In the genomic region with DNA sequence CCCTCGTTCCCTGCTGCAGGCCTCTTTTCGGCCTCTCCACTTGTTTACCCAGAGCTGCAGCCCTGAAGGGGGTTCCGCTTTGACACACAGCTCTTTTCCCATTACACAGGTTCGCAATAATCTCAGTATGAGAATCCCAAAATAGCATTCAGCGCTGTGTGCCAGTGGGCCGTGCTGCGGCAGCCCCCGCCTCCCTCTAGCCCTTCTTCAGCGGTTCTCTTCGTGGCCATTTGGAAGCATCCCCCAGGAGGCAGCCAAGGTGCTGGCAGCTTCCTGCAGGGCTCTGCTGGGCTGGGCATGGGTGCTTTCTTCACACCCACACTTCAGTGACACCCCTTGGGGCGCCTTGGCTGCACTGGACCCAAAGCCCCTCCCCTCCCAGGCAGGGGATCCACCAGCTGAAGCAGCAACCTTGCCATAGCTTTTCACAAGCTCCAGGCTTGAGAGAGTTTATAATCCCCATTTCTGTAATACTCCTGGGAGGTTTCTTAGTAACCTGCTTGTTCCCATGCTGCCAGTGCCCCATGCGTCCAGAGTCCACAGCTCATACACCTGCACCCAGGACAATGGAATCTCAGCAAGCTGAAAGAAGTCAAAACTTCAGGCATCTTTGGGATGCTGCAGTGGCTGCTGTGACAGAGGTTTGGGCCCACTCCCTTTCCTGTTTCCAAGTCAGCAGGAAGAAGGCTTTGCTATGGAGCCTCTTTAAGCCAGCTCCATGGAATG, we compare ENCODE assay signal across 23 cellular contexts. TPM values are rescaled to one million over a fixed set of nuclear protein-coding genes. Genes with fewer than 3 reads are reported as not detected.
DNase-seq lines count a peak whose midpoint lies in the region; ATAC-seq and TF ChIP-seq lines count a peak whose summit lies in the region.
"Had no signal": no experiment of that assay in that cellular context is flagged by ENCODE, and none has a peak within 500 bp of the region (broad histone marks: within the 10 kb centered on the region; RNA-seq: fewer than 3 reads in every experiment).

No MANE protein-coding gene starts in this region.

- H2AFZ ChIP-seq in neuronal stem cell (ENCODE audit: low read length) = peak overlapping the region; percentile 22

- no peak overlapping the region for H2AK5ac ChIP-seq in neuronal stem cell (ENCODE audit: low read depth, low read length)

- peak overlapping the region; percentile 4 for H3K18ac ChIP-seq in neuronal stem cell (ENCODE audit: low read length)

- H2BK5ac ChIP-seq in neuronal stem cell (ENCODE audit: low read length) = no peak overlapping the region

- no peak for TF ChIP-seq CTCF in heart left ventricle (IDR thresholded peaks at IDR 0.05)

- no peak overlapping the region for H3K4me2 ChIP-seq in neuronal stem cell (ENCODE audit: insufficient read depth, low read length, poor library complexity, severe bottlenecking)

- ATAC-seq in heart left ventricle = peak in 3 of 4 donors; percentile 31 to 49 (median 41)
- ATAC-seq in left ventricle myocardium superior = peak; percentile 48
- ATAC-seq in aorta (ENCODE audit: low FRiP score) = peak; percentile 58
- ATAC-seq: activated CD4-positive, CD25-positive, alpha-beta regulatory T cell treated with anti-CD3 and anti-CD28 coated beads, Interleukin-2, amount 50 U/mL, for 24 hours had no signal

- no peak overlapping the region for H3K14ac ChIP-seq in neuronal stem cell (ENCODE audit: low read length)

- H3K4ac ChIP-seq in neuronal stem cell (ENCODE audit: low read length) = no peak overlapping the region

- H3K9me3 ChIP-seq in heart left ventricle (no peaks in the 10 kb centered on the region), neuronal stem cell (replicated peaks in 1 of 2; ENCODE audit: control insufficient read depth in 2 of 2, insufficient read depth in 1 of 2, low read depth in 1 of 2, low read length in 2 of 2) (no peaks in the 10 kb centered on the region), aorta (ENCODE audit: control insufficient read depth, low read length) (no peaks in the 10 kb centered on the region)
- H3K9me3 ChIP-seq: ovary had no signal

- peak overlapping the region in 7 of 12 donors; percentile 8 to 65 (median 23) for H3K27ac ChIP-seq in heart left ventricle
- no peak overlapping the region for H3K27ac ChIP-seq in neuronal stem cell (replicated peaks; ENCODE audit: low read length)
- peak overlapping the region; percentile 62 to 71 for H3K27ac ChIP-seq in aorta (ENCODE audit: low read depth in 1 of 2, low read length in 2 of 2)
- H3K27ac ChIP-seq: cardiac muscle cell, ovary had no signal

- H4K8ac ChIP-seq in neuronal stem cell (ENCODE audit: low read depth, low read length) = no peak overlapping the region

- TF ChIP-seq POLR2A in heart left ventricle (IDR thresholded peaks at IDR 0.05) = no peak

- 58 to 75% (median 64%) methylated on average over 11 to 12 of the region's 12 CpGs for WGBS in heart left ventricle, 4 donors
- no CpG with 5 or more reads among the region's 12 CpGs for WGBS in neuronal stem cell (ENCODE audit: extremely low coverage in 2 of 2, insufficient read length in 2 of 2, insufficient replicate concordance in 1 of 2), 2 donors
- 1 to 6% methylated on average over 12 of the region's 12 CpGs for WGBS in aorta, 2 donors

- H2BK12ac ChIP-seq in neuronal stem cell (ENCODE audit: low read length) = no peak overlapping the region

- intact Hi-C loops in heart left ventricle (cut with DNase I) = no loop called here
- intact Hi-C loops in cardiac septum (cut with DNase I) = no loop called here
- intact Hi-C loops in left ventricle myocardium superior (cut with micrococcal nuclease) = no loop called here
- intact Hi-C loops in aorta (cut with DNase I) = no loop called here

- H3K36me3 ChIP-seq in heart left ventricle (peaks cover 0 to 23% (median 0%) of the 10 kb centered on the region in 9 donors), neuronal stem cell (replicated peaks in 1 of 2; ENCODE audit: control insufficient read depth in 2 of 2, insufficient read depth in 2 of 2, low read length in 2 of 2) (no peaks in the 10 kb centered on the region), aorta (ENCODE audit: control insufficient read depth in 1 of 2, insufficient read depth in 2 of 2, low read length in 1 of 2) (no peaks in the 10 kb centered on the region)
- H3K36me3 ChIP-seq: cardiac muscle cell, ovary had no signal

- H3K4me1 ChIP-seq in heart left ventricle (peaks cover 0 to 87% (median 14%) of the 10 kb centered on the region in 12 donors), neuronal stem cell (ENCODE audit: control insufficient read depth in 2 of 2, insufficient read depth in 1 of 2, low read depth in 1 of 2, low read length in 2 of 2) (no peaks in the 10 kb centered on the region), aorta (ENCODE audit: control insufficient read depth in 1 of 2, insufficient read depth in 2 of 2, low read length in 2 of 2) (peaks cover 3 to 6% of the 10 kb centered on the region in 2 donors)

- H3K9ac ChIP-seq in neuronal stem cell (ENCODE audit: low read depth, low read length, poor library complexity) = no peak overlapping the region

- no peaks in the 10 kb centered on the region for H3K27me3 ChIP-seq in heart left ventricle
- peaks cover 0 to 3% (median 0%) of the 10 kb centered on the region in 3 experiments for H3K27me3 ChIP-seq in neuronal stem cell (ENCODE audit: control insufficient read depth in 3 of 3, insufficient read depth in 3 of 3, low read depth in 1 of 3, low read length in 3 of 3)
- no peaks in the 10 kb centered on the region for H3K27me3 ChIP-seq in aorta (ENCODE audit: control insufficient read depth in 1 of 2, insufficient read depth in 2 of 2, low read length in 1 of 2)
- H3K27me3 ChIP-seq: cardiac muscle cell, dorsolateral prefrontal cortex, ovary had no signal

- no peaks in the 10 kb centered on the region for H3K79me1 ChIP-seq in neuronal stem cell (ENCODE audit: low read depth, low read length)

- no peak overlapping the region for H2BK120ac ChIP-seq in neuronal stem cell (ENCODE audit: low read depth, low read length)

- H4K91ac ChIP-seq in neuronal stem cell (ENCODE audit: low read depth, low read length, poor library complexity) = no peak overlapping the region

- H2BK15ac ChIP-seq in neuronal stem cell (ENCODE audit: low read length) = no peak overlapping the region

- no peak overlapping the region for H3K23ac ChIP-seq in neuronal stem cell (ENCODE audit: low read depth, low read length, poor library complexity)

- H3K4me3 ChIP-seq in heart left ventricle = no peak overlapping the region
- no peak overlapping the region for H3K4me3 ChIP-seq in neuronal stem cell (ENCODE audit: low read length in 2 of 2)
- no peak overlapping the region for H3K4me3 ChIP-seq in aorta (ENCODE audit: low read length in 2 of 2)
- H3K4me3 ChIP-seq: cardiac muscle cell, dorsolateral prefrontal cortex, ovary had no signal

- DNase-seq in heart left ventricle (peak in 1 of 5 donors; percentile 39), cardiac septum (ENCODE audit: low spot score) (no peak), left ventricle myocardium superior (no peak), neuronal stem cell (ENCODE audit: low spot score) (no peak), aorta (peak in 1 of 2 donors; percentile 75), GM19240 (ENCODE audit: insufficient read length, low spot score) (no peak)
- DNase-seq in activated naive CD4-positive, alpha-beta T cell treated with anti-CD3 and anti-CD28 coated beads, Interleukin-2, amount 50 U/mL, for 16 hours = no peak
- no peak for DNase-seq in stimulated activated CD4-positive, alpha-beta T cell treated with anti-CD3 and anti-CD28 coated beads, Interleukin-2, amount 100 ng/mL, for 48 hours
- DNase-seq: activated naive CD4-positive, alpha-beta T cell; activated T-cell treated with anti-CD3 and anti-CD28 coated beads, Interleukin-2, amount 50 U/mL, for 24 hours; COR-L47; DND-41; dorsolateral prefrontal cortex; HFFc6; mammary epithelial cell; NCI-H1930; NCI-H226; NCI-H748 treated with DMSO at 0.1 percent for 48 hours; OCI-M1; ovary; SW 1271 had no signal

RNA-seq across cellular contexts. Expression of gene NCF2, which starts 8.1 kb away (rescaled TPM):
- total RNA-seq in heart left ventricle (10 to 100 TPM in 2 of 9 donors, 1 to 10 TPM in 7; 2.6 to 51.2 (median 5.1) TPM), cardiac septum (4.5 TPM), left ventricle myocardium superior (5.8 TPM), aorta (10 to 100 TPM; 17.0 to 28.0 TPM)
- polyA plus RNA-seq in heart left ventricle (1 to 10 TPM; 1.3 to 2.5 TPM), aorta (10 to 100 TPM in 1 of 2 donors, 1 to 10 TPM in 1; 2.2 to 19.8 TPM)
- not detected for polyA plus RNA-seq in neuronal stem cell (2013, experiment 1 of 2)
- 0.06 TPM for polyA plus RNA-seq in neuronal stem cell (2013, experiment 2 of 2)

RNA-seq across cellular contexts. Expression of gene ARPC5, which starts 53.4 kb away (rescaled TPM):
- total RNA-seq in heart left ventricle = 100 to 1,000 TPM in 1 of 9 donors, 10 to 100 TPM in 8; 24.6 to 105 (median 31.3) TPM
- 10 to 100 TPM; 26.0 to 62.0 TPM for polyA plus RNA-seq in heart left ventricle
- 49.8 TPM for total RNA-seq in cardiac septum
- total RNA-seq in left ventricle myocardium superior = 36.4 TPM
- polyA plus RNA-seq in neuronal stem cell (2013, experiment 1 of 2) = 85.5 TPM
- 82.7 TPM for polyA plus RNA-seq in neuronal stem cell (2013, experiment 2 of 2)
- 100 to 1,000 TPM; 115 to 131 TPM for total RNA-seq in aorta
- 100 to 1,000 TPM in 1 of 2 donors, 10 to 100 TPM in 1; 90.6 to 162 TPM for polyA plus RNA-seq in aorta
